Comparison of ENCODE assay signal across 17 cellular contexts in the genomic region with DNA sequence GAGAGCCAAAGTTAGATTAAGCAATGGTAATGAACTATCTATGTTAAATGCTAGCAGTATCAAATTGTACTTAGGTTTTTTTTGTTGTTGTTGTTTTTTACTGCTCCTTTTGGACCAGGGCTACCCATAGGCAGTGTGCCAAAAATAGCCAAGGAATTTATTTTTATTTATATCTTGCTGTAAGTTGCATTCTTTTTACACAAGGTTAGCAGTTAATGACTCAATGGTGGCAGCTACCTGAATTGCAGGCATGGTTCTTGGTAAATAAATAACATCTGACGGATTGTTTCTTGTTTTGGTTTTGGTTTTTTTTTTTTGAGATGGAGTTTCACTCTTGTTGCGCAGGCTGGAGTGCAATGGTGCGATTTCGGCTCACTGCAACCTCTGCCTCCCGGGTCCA.
DNase-seq lines count a peak whose midpoint lies in the region; ATAC-seq and TF ChIP-seq lines count a peak whose summit lies in the region.
"Had no signal": no experiment of that assay in that cellular context is flagged by ENCODE, and none has a peak within 500 bp of the region (broad histone marks: within the 10 kb centered on the region; RNA-seq: fewer than 3 reads in every experiment).

No MANE protein-coding gene starts in this region.

- H3K14ac ChIP-seq in trophoblast cell (ENCODE audit: low read length): no peak overlapping the region

- no peak overlapping the region for H2BK120ac ChIP-seq in trophoblast cell (ENCODE audit: insufficient read depth, low read length, poor library complexity)

- H3K36me3 ChIP-seq in breast epithelium (no peaks in the 10 kb centered on the region), trophoblast cell (ENCODE audit: control insufficient read depth in 1 of 2, insufficient read depth in 2 of 2, low read length in 2 of 2) (no peaks in the 10 kb centered on the region)
- H3K36me3 ChIP-seq: HAP-1 had no signal

- no peaks in the 10 kb centered on the region for H3K36me3 Mint-ChIP-seq in MCF 10A (ENCODE audit: insufficient read depth, unreplicated experiment)
- H3K36me3 Mint-ChIP-seq: CD4-positive, alpha-beta memory T cell had no signal

- CTCF ChIA-PET in MCF 10A (lab: Yijun Ruan, JAX): interaction anchor here (0.6 kb wide), 1 partner anchor 45 kb away, joined by 3 read pairs; no protein-coding TSS in a partner anchor

- no peak overlapping the region for H2AFZ ChIP-seq in trophoblast cell (ENCODE audit: insufficient read depth, low read length, poor library complexity)

- no peak overlapping the region for H2BK5ac ChIP-seq in trophoblast cell (ENCODE audit: low read depth, low read length, poor library complexity)

- H3K27me3 Mint-ChIP-seq in MCF 10A (ENCODE audit: insufficient read depth, unreplicated experiment): no peaks in the 10 kb centered on the region
- H3K27me3 Mint-ChIP-seq: CD4-positive, alpha-beta memory T cell had no signal

- no TSS peak for BruUV-seq in MCF 10A (replicated peaks; lab: Mats Ljungman, UMichigan)

- TF ChIP-seq CTCF in MCF 10A (IDR thresholded peaks at IDR 0.05; ENCODE audit: unreplicated experiment): no peak
- no peak for TF ChIP-seq CTCF in breast epithelium (IDR thresholded peaks at IDR 0.05)
- TF ChIP-seq CTCF in fibroblast of villous mesenchyme (IDR thresholded peaks at IDR 0.05; ENCODE audit: insufficient read depth, low read depth, low read length): no peak

- no peak overlapping the region for H3K23ac ChIP-seq in trophoblast cell (ENCODE audit: low read length)

- H2AK5ac ChIP-seq in trophoblast cell (ENCODE audit: low read length): no peak overlapping the region

- DNase-seq in MCF 10A (ENCODE audit: unreplicated experiment) (peak; percentile 27), breast epithelium (ENCODE audit: low spot score in 2 of 2) (no peak), fibroblast of villous mesenchyme (ENCODE audit: low read depth) (peak; percentile 22), trophoblast cell (peak; percentile 19 to 70), NCI-H69 (lab: John Stamatoyannopoulos, UW) (no peak)
- DNase-seq: AML-193; CD4-positive, alpha-beta memory T cell; DMS153; DMS79; GDM1 had no signal

- H3K4ac ChIP-seq in trophoblast cell (ENCODE audit: low read depth, low read length): no peak overlapping the region

- no peak overlapping the region for H3K27ac Mint-ChIP-seq in MCF 10A (ENCODE audit: low read depth, unreplicated experiment)
- H3K27ac Mint-ChIP-seq: CD4-positive, alpha-beta memory T cell had no signal

- intact Hi-C loops in MCF 10A (cut with micrococcal nuclease) (no loop called here), breast epithelium (cut with DNase I; ENCODE audit: low total_unique reads) (loop anchor here (10.0 kb wide), 1 partner anchor 1354 kb away; no protein-coding TSS in a partner anchor)

- H3K27ac ChIP-seq in breast epithelium (no peak overlapping the region), trophoblast cell (ENCODE audit: low read depth, low read length) (no peak overlapping the region)
- H3K27ac ChIP-seq: 22Rv1, A549, C4-2B, HL-60 had no signal

- H4K12ac ChIP-seq in trophoblast cell (ENCODE audit: low read depth, low read length): no peak overlapping the region

- H3K27me3 ChIP-seq in breast epithelium (no peaks in the 10 kb centered on the region), trophoblast cell (ENCODE audit: insufficient read depth, low read length) (no peaks in the 10 kb centered on the region)

- peaks cover 12% of the 10 kb centered on the region for H3K4me1 Mint-ChIP-seq in MCF 10A (ENCODE audit: insufficient read depth, unreplicated experiment)

- H3K79me2 ChIP-seq in trophoblast cell (ENCODE audit: control insufficient read depth, insufficient read depth, low read length, poor library complexity): no peaks in the 10 kb centered on the region

- no peak overlapping the region for H4K91ac ChIP-seq in trophoblast cell (ENCODE audit: low read depth, low read length)

- H3K4me1 ChIP-seq in breast epithelium (no peaks in the 10 kb centered on the region), trophoblast cell (ENCODE audit: control insufficient read depth in 1 of 2, insufficient read depth in 2 of 2, low read length in 2 of 2) (peaks cover 0 to 4% of the 10 kb centered on the region in 2 experiments)
- H3K4me1 ChIP-seq: A549, HAP-1 had no signal

- no peak overlapping the region for H2BK12ac ChIP-seq in trophoblast cell (ENCODE audit: low read length)

- H3K9me3 ChIP-seq in breast epithelium: no peaks in the 10 kb centered on the region
- H3K9me3 ChIP-seq in trophoblast cell (ENCODE audit: insufficient read depth, low read depth, low read length): no peaks in the 10 kb centered on the region
- H3K9me3 ChIP-seq: A549, HAP-1 had no signal

- no peak for TF ChIP-seq POLR2A in breast epithelium (IDR thresholded peaks at IDR 0.05)

- peaks cover 2% of the 10 kb centered on the region for H3K9me3 Mint-ChIP-seq in MCF 10A (ENCODE audit: unreplicated experiment)

- ATAC-seq in GM18873 (IDR thresholded peaks at IDR 0.05; ENCODE audit: low FRiP score, unreplicated experiment) (no peak), HG03175 (IDR thresholded peaks at IDR 0.05; ENCODE audit: unreplicated experiment) (no peak)
- ATAC-seq: A549 had no signal

- no CpG with 5 or more reads among the region's 5 CpGs for WGBS in trophoblast cell (ENCODE audit: extremely low coverage, insufficient coverage, insufficient read length)

- no peaks in the 10 kb centered on the region for H3K79me1 ChIP-seq in trophoblast cell (ENCODE audit: low read length)

- no peak overlapping the region for H3K18ac ChIP-seq in trophoblast cell (ENCODE audit: low read length)

- no peak overlapping the region for H3K9ac ChIP-seq in trophoblast cell (ENCODE audit: low read length)

- H4K8ac ChIP-seq in trophoblast cell (ENCODE audit: low read depth, low read length): no peak overlapping the region

- H3K4me2 ChIP-seq in trophoblast cell (ENCODE audit: low read length): no peak overlapping the region
- H3K4me2 ChIP-seq: A549 had no signal

- POLR2A ChIA-PET in MCF 10A (lab: Yijun Ruan, JAX): no interaction called here

- H3K4me3 ChIP-seq in breast epithelium: no peak overlapping the region
- no peak overlapping the region for H3K4me3 ChIP-seq in fibroblast of villous mesenchyme (ENCODE audit: low read depth, low read length)
- H3K4me3 ChIP-seq in trophoblast cell (ENCODE audit: low read depth, low read length): no peak overlapping the region
- H3K4me3 ChIP-seq: A549, HAP-1 had no signal

- H3K4me3 Mint-ChIP-seq in MCF 10A (ENCODE audit: unreplicated experiment): no peak overlapping the region
- H3K4me3 Mint-ChIP-seq: CD4-positive, alpha-beta memory T cell had no signal

Comparison
In these comparisons a context has a peak if more than half of its experiments do, and no peak if none do; other contexts are left out.
1. DNase-seq: peak in MCF 10A (single experiment), fibroblast of villous mesenchyme (single experiment) and trophoblast cell (2 of 2); none in breast epithelium (0 of 2) and NCI-H69 (single experiment).